21 cellular contexts compared by ENCODE assay signal in the genomic region with DNA sequence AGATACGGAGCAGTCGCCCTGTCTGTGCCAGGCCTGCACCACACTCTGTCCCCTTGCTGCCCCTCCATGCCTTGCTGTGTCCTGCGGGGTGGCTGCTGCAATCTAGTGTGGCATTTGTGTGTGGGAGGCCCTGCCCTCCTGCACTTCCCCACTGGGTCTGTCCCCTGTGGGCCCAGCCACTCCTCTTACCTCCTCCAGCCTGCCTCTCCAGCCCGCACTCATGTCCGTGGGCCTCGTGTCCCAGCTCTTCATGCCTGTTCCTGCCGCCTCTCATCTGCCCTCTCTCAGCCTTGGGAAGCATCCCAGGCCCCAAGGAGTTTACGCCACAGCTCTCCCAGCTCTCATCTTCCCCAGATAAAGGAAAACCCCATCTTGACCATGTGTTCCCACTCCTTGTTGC.
"Had no signal": no experiment of that assay in that cellular context is flagged by ENCODE, and none has a peak within 500 bp of the region (broad histone marks: within the 10 kb centered on the region; RNA-seq: fewer than 3 reads in every experiment).

No MANE protein-coding gene starts in this region.

- H3K4me1 Mint-ChIP-seq: nephron had no signal

- H3K9me3 Mint-ChIP-seq: memory B cell, mesothelial cell of epicardium, nephron had no signal

- DNase-seq: cortex of kidney; dorsolateral prefrontal cortex; effector CD8-positive, alpha-beta T cell; left cardiac atrium; left ventricle myocardium inferior; lower lobe of right lung; ovary; right cardiac atrium; stimulated activated CD4-positive, alpha-beta T cell treated with anti-CD3 and anti-CD28 coated beads, Interleukin-12 subunit alpha, Interleukin-12 subunit beta, amount 100 ng/mL, for 4 hours; stimulated activated naive CD8-positive, alpha-beta T cell treated with anti-CD3 and anti-CD28 coated beads, Interleukin-15, Interleukin-2, amounts not matched to agents 100 U/mL and 50 U/mL, for 24 hours; tibial artery; upper lobe of left lung; uterus had no signal

- H3K4me1 ChIP-seq: suprapubic skin, tibial artery, uterus had no signal

- H3K9me3 ChIP-seq: left ventricle myocardium inferior, lower lobe of right lung, ovary, suprapubic skin, tibial artery, upper lobe of left lung, uterus had no signal

- H3K27me3 ChIP-seq: dorsolateral prefrontal cortex, ovary, suprapubic skin, tibial artery, upper lobe of left lung, uterus had no signal

- H3K4me3 Mint-ChIP-seq: memory B cell, mesothelial cell of epicardium, nephron had no signal

- ATAC-seq: esophagus mucosa; left cardiac atrium; lower lobe of right lung; right cardiac atrium; stimulated activated naive CD8-positive, alpha-beta T cell treated with anti-CD3 and anti-CD28 coated beads, Interleukin-15, Interleukin-2, amounts not matched to agents 100 U/mL and 50 U/mL, for 24 hours had no signal

- H3K27ac Mint-ChIP-seq: memory B cell, mesothelial cell of epicardium had no signal

- H3K4me3 ChIP-seq: dorsolateral prefrontal cortex, left ventricle myocardium inferior, lower lobe of right lung, ovary, suprapubic skin, tibial artery, upper lobe of left lung, uterus had no signal

- H3K36me3 ChIP-seq: ovary, uterus had no signal

- H3K27me3 Mint-ChIP-seq: memory B cell had no signal

- H3K27ac ChIP-seq: lower lobe of right lung, ovary, suprapubic skin, tibial artery, uterus had no signal

- FAIRE-seq: frontal cortex, keratinocyte, small intestine had no signal
